In the genomic region with DNA sequence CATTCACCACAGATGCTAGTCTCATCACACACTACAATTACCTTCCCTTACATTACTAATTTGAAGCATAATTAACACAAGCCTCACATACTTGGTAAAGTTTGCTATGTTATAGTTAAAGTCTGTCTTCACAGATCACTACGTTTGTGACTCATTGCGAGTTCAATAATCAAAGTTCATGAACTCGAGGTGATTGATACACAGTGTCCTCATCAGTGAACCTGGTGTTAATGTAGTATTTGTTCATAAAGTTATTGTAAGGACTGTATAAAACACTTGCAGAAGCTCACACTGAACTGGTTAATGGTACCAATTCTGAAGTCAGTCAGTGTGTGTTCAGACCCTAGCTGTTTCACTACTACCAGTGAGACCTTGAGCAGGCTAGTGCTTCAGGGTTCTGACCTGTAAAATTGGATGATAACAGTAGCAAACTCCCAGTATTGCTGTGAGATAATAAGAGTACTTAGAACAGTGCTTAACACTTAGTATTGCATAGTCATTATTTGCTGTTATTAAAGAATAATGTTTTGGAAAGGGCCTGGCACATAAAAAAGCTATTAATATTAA, we compare ENCODE assay signal across 33 cellular contexts.
DNase-seq lines count a peak whose midpoint lies in the region; ATAC-seq, FAIRE-seq and TF ChIP-seq lines count a peak whose summit lies in the region.
"Had no signal": no experiment of that assay in that cellular context is flagged by ENCODE, and none has a peak within 500 bp of the region (broad histone marks: within the 10 kb centered on the region; RNA-seq: fewer than 3 reads in every experiment).

No MANE protein-coding gene starts in this region.

- H3K79me1 ChIP-seq in IMR-90 (ENCODE audit: low read depth in 1 of 2, low read length in 2 of 2): no peaks in the 10 kb centered on the region

- in situ Hi-C loops in IMR-90 (cut with MboI; ENCODE audit: low sequenced_read_pairs) (no loop called here), K562 (cut with MboI) (no loop called here)

- WGBS in IMR-90 (ENCODE audit: extremely low coverage in 2 of 2, insufficient read length in 1 of 2), 2 experiments: no CpG with 5 or more reads among the region's 3 CpGs
- 54% methylated on average over 3 of the region's 3 CpGs for WGBS in K562 (ENCODE audit: insufficient coverage, low coverage, missing lambda C conversion rate)
- 29 to 65% (median 35%) methylated on average over 3 of the region's 3 CpGs for WGBS in small intestine, 3 donors

- H3K9me1 ChIP-seq in IMR-90 (ENCODE audit: insufficient read depth, low read length) (no peaks in the 10 kb centered on the region), K562 (ENCODE audit: control insufficient read depth, insufficient read depth, low read length) (no peaks in the 10 kb centered on the region)

- CTCF ChIA-PET in IMR-90 (lab: Yijun Ruan, JAX) (no interaction called here), K562 (lab: Yijun Ruan, JAX; ENCODE audit: low intra/inter-chr PET ratio) (no interaction called here)

- no peak overlapping the region for H3K27ac ChIP-seq in IMR-90 (ENCODE audit: insufficient read depth, low read length)
- no peak overlapping the region for H3K27ac ChIP-seq in K562 (ENCODE audit: extremely low read depth, low read depth, low read length)
- H3K27ac ChIP-seq in small intestine (ENCODE audit: low read depth in 1 of 2, low read length in 1 of 2): no peak overlapping the region
- H3K27ac ChIP-seq: 22Rv1; A549; BLaER1; BLaER1 treated with 17β-estradiol and CSF1 and Interleukin-3, amounts not matched to agents 10 nM and 100 nM; C4-2B had no signal

- H3K27me3 ChIP-seq in IMR-90 (ENCODE audit: control insufficient read depth, insufficient read depth, low read length): no peaks in the 10 kb centered on the region
- H3K27me3 ChIP-seq in K562 (ENCODE audit: control insufficient read depth in 2 of 2, insufficient read depth in 2 of 2, low read length in 2 of 2): no peaks in the 10 kb centered on the region
- no peaks in the 10 kb centered on the region for H3K27me3 ChIP-seq in small intestine (ENCODE audit: control insufficient read depth in 2 of 2, insufficient read depth in 2 of 2, low read length in 2 of 2)
- H3K27me3 ChIP-seq: BE2C; BLaER1; BLaER1 treated with 17β-estradiol and CSF1 and Interleukin-3, amounts not matched to agents 10 nM and 100 nM had no signal

- H3K9me3 ChIP-seq in IMR-90 (ENCODE audit: control insufficient read depth, insufficient read depth, low read length) (no peaks in the 10 kb centered on the region), K562 (replicated peaks; ENCODE audit: control insufficient read depth, insufficient read depth, low read depth, low read length) (peaks cover 7% of the 10 kb centered on the region), small intestine (ENCODE audit: control insufficient read depth, low read depth) (no peaks in the 10 kb centered on the region)
- H3K9me3 ChIP-seq: A549, Caco-2 had no signal

- TF ChIP-seq RAD21 in IMR-90 (IDR thresholded peaks at IDR 0.05; ENCODE audit: low read length) (no peak), K562 (CRISPR knock-in tag; conservative IDR thresholded peaks at IDR 0.05 in 1 of 2, IDR thresholded peaks at IDR 0.05 in 1 of 2) (no peak)

- no peak overlapping the region for H2BK5ac ChIP-seq in IMR-90 (ENCODE audit: low read depth, low read length, poor library complexity, severe bottlenecking)

- FAIRE-seq in K562 (lab: Jason Lieb, UNC) (no peak), small intestine (lab: Jason Lieb, UNC) (no peak)
- FAIRE-seq: A204.1, A549, D721Med had no signal

- H4K5ac ChIP-seq in IMR-90 (ENCODE audit: low read depth, low read length): peak overlapping the region; percentile 58; the same call in 1 of the 2 replicates

- no peak overlapping the region for H2AK9ac ChIP-seq in IMR-90 (replicated peaks; ENCODE audit: low read depth, low read length, poor library complexity)

- ATAC-seq in IMR-90 (ENCODE audit: low read depth) (no peak), K562 (peak; percentile 57), HG02938 (IDR thresholded peaks at IDR 0.05; ENCODE audit: unreplicated experiment) (no peak)
- ATAC-seq: A549; CD8-positive, alpha-beta T cell had no signal

- H4K8ac ChIP-seq in IMR-90 (ENCODE audit: low read depth in 2 of 2, low read length in 2 of 2): 0 out of 4 replicates have a peak overlapping the region, but pooled peaks of 1 of the 2 experiments have one; percentile 15

- H3K79me2 ChIP-seq in K562 (ENCODE audit: control insufficient read depth, insufficient read depth, low read length): peaks cover 58% of the 10 kb centered on the region

- H3K4me2 ChIP-seq in IMR-90 (ENCODE audit: low read depth, low read length) (no peak overlapping the region), K562 (ENCODE audit: insufficient read depth, low read length) (peak overlapping the region; percentile 0; the same call in 1 of the 2 replicates)
- H3K4me2 ChIP-seq: A549; BLaER1; BLaER1 treated with 17β-estradiol and CSF1 and Interleukin-3, amounts not matched to agents 10 nM and 100 nM had no signal

- H2AK5ac ChIP-seq in IMR-90 (ENCODE audit: low read depth, low read length): no peak overlapping the region

- H3K23ac ChIP-seq in IMR-90 (ENCODE audit: low read depth, low read length): no peak overlapping the region

- H2BK15ac ChIP-seq in IMR-90 (ENCODE audit: low read depth, low read length): 0 out of 3 replicates have a peak overlapping the region, but pooled peaks have one; percentile 82

- DNase-seq in IMR-90: no peak
- DNase-seq in K562 (ENCODE audit: extremely low read depth in 1 of 4, low spot score in 3 of 4): peak in 2 of 4 experiments; percentile 37 to 53
- DNase-seq in small intestine: peak; percentile 60
- no peak for DNase-seq in activated effector memory CD4-positive, alpha-beta T cell treated with anti-CD3 and anti-CD28 coated beads, Interleukin-2, amount 50 U/mL, for 16 hours
- no peak for DNase-seq in activated T-cell treated with anti-CD3 and anti-CD28 coated beads, Interleukin-2, amount 50 U/mL, for 1 hour
- DNase-seq: 8988T; ACHN; AML-193; BE2C; C1 segment of cervical spinal cord; Caco-2; Calu3; CD4-positive, alpha-beta memory T cell; CD4-positive, alpha-beta T cell; CD4-positive, CD25-positive, alpha-beta regulatory T cell; CD8-positive, alpha-beta memory T cell; CD8-positive, alpha-beta T cell; COR-L47; DMS 273 treated with DMSO at 0.1 percent for 48 hours; DMS153; DMS53; DMS79; DMS79 treated with DMSO at 0.1 percent for 48 hours; DND-41; EL had no signal

- no peak for TF ChIP-seq POLR2A in IMR-90 (IDR thresholded peaks at IDR 0.05; ENCODE audit: low read depth, low read length)
- no peak for TF ChIP-seq POLR2A in K562 (conservative IDR thresholded peaks at IDR 0.05)

- no TSS peak for BruUV-seq in IMR-90 (replicated peaks; lab: Mats Ljungman, UMichigan)
- BruUV-seq in K562 (replicated peaks; lab: Mats Ljungman, UMichigan): no TSS peak

- H4K91ac ChIP-seq in IMR-90 (ENCODE audit: insufficient read depth, low read depth, low read length): no peak overlapping the region

- H2AFZ ChIP-seq in IMR-90 (replicated peaks; ENCODE audit: low read length, poor library complexity) (no peak overlapping the region), K562 (ENCODE audit: low read depth, low read length) (peak overlapping the region; percentile 1; the same call in 1 of the 2 replicates)

- H2BK120ac ChIP-seq in IMR-90 (ENCODE audit: low read depth, low read length): peak overlapping the region; percentile 88; the same call in 1 of the 2 replicates

- H3K18ac ChIP-seq in IMR-90 (ENCODE audit: low read depth, low read length): peak overlapping the region; percentile 98; the same call in 1 of the 2 replicates

- no peak overlapping the region for H3K9ac ChIP-seq in IMR-90 (ENCODE audit: low read depth, low read length)
- no peak overlapping the region for H3K9ac ChIP-seq in K562 (ENCODE audit: insufficient read depth in 1 of 2, low read depth in 2 of 2, low read length in 2 of 2)
- H3K9ac ChIP-seq: BLaER1; BLaER1 treated with 17β-estradiol and CSF1 and Interleukin-3, amounts not matched to agents 10 nM and 100 nM had no signal

- H3K4me1 ChIP-seq in IMR-90 (ENCODE audit: control insufficient read depth, insufficient read depth, low read length) (peaks cover 3% of the 10 kb centered on the region; the same call in 1 of the 2 replicates), K562 (replicated peaks in 1 of 2; ENCODE audit: control insufficient read depth in 2 of 2, insufficient read depth in 2 of 2, low read length in 2 of 2) (peaks cover 0 to 34% of the 10 kb centered on the region in 2 experiments; a peak in 4 of 5 replicates), small intestine (ENCODE audit: control insufficient read depth in 2 of 2, insufficient read depth in 1 of 2, low read depth in 1 of 2, low read length in 1 of 2) (no peaks in the 10 kb centered on the region)
- H3K4me1 ChIP-seq: A549, BE2C, Caco-2 had no signal

- intact Hi-C loops in IMR-90 (cut with micrococcal nuclease) (no loop called here), K562 (cut with micrococcal nuclease) (loop anchor here (1.0 to 5.0 kb wide), 2 partner anchors 19 to 90 kb away; no protein-coding TSS in a partner anchor)

- H3K4me3 ChIP-seq in IMR-90 (ENCODE audit: insufficient read depth, low read depth, low read length) (no peak overlapping the region), K562 (no peak overlapping the region), small intestine (ENCODE audit: low read depth in 1 of 2, low read length in 2 of 2) (no peak overlapping the region)
- H3K4me3 ChIP-seq: A549; BLaER1; BLaER1 treated with 17β-estradiol and CSF1 and Interleukin-3, amounts not matched to agents 10 nM and 100 nM had no signal

- H3K56ac ChIP-seq in IMR-90 (ENCODE audit: extremely low read depth, insufficient read depth, low read length): no peak overlapping the region

- POLR2A ChIA-PET in IMR-90 (lab: Charles Lee; ENCODE audit: unreplicated experiment): no interaction called here
- POLR2A ChIA-PET in K562 (lab: Yijun Ruan, JAX): interaction anchor here (0.7 to 4.6 kb wide), 7 partner anchors 10 to 76 kb away, joined by 4 to 61 read pairs (median 5); no protein-coding TSS in a partner anchor

- H2BK20ac ChIP-seq in IMR-90 (ENCODE audit: low read depth, low read length): peak overlapping the region; percentile 58

- peak overlapping the region; percentile 9; the same call in 1 of the 2 replicates for H3K14ac ChIP-seq in IMR-90 (replicated peaks; ENCODE audit: low read depth, low read length)

- no peak for TF ChIP-seq EP300 in K562 (IDR thresholded peaks at IDR 0.05; ENCODE audit: low read length)

- no peak for TF ChIP-seq CTCF in IMR-90 (conservative IDR thresholded peaks at IDR 0.05; ENCODE audit: low read depth, low read length)
- TF ChIP-seq CTCF in K562 (IDR thresholded peaks at IDR 0.05 in 2 of 3, conservative IDR thresholded peaks at IDR 0.05 in 1 of 3; ENCODE audit: insufficient read depth in 2 of 3, low read depth in 1 of 3, low read length in 3 of 3): no peak

- no peaks in the 10 kb centered on the region for H4K20me1 ChIP-seq in IMR-90 (ENCODE audit: insufficient read depth, low read length)
- H4K20me1 ChIP-seq in K562 (replicated peaks; ENCODE audit: control insufficient read depth, insufficient read depth, low read length): no peaks in the 10 kb centered on the region
- H4K20me1 ChIP-seq: BLaER1; BLaER1 treated with 17β-estradiol and CSF1 and Interleukin-3, amounts not matched to agents 10 nM and 100 nM had no signal

- H3K4ac ChIP-seq in IMR-90 (ENCODE audit: low read depth, low read length): no peak overlapping the region

- H3K36me3 ChIP-seq in IMR-90 (ENCODE audit: control insufficient read depth, insufficient read depth, low read length) (no peaks in the 10 kb centered on the region), K562 (ENCODE audit: control insufficient read depth, insufficient read depth, low read length) (peaks cover 13% of the 10 kb centered on the region; the same call in 2 of the 3 replicates), small intestine (ENCODE audit: control insufficient read depth in 2 of 2, insufficient read depth in 2 of 2, low read length in 2 of 2) (no peaks in the 10 kb centered on the region)
- H3K36me3 ChIP-seq: BE2C; BLaER1; BLaER1 treated with 17β-estradiol and CSF1 and Interleukin-3, amounts not matched to agents 10 nM and 100 nM had no signal

- dilution Hi-C loops in IMR-90 (cut with HindIII; ENCODE audit: low sequenced_read_pairs, unreplicated experiment): no loop called here
